In the genomic region with DNA sequence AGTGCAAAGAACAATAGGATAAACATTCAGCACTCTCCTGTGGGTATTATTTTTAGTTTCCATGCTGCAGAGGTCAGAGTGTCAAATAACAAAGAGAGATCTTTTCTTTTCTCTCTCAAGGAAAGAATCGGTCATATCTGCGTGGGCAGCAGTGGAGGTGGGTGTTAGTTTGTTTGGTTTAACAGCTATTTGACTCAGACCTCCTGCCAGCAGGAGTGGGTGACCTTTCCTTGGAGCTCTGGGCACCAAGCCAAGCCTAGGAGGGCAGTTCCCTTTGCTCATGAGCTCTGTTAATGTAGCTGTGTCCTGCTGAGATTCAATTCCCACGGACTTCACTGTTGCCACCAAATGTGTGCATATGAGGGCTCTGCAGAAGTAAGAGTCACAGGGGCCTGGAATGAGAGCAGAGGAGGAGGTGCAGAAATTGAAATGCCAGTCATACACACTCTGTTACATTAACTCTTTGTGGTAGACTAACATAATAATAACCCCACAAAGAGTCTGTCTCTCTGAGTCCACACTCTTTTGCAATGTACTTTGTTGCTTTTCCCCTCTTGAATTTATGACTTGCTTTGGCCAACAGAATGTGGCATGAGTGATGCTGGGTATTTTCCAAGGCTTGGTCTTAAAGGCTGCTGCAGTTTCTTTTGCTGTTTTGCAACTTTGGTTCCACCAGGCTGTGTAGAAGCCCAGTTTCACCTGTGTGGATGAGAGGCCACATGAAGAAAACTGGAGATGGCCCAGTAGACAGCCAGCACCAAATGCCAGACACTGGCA, we compare ENCODE assay signal across 9 cellular contexts.
DNase-seq lines count a peak whose midpoint lies in the region; ATAC-seq and TF ChIP-seq lines count a peak whose summit lies in the region.
"Had no signal": no experiment of that assay in that cellular context is flagged by ENCODE, and none has a peak within 500 bp of the region (broad histone marks: within the 10 kb centered on the region; RNA-seq: fewer than 3 reads in every experiment).

No MANE protein-coding gene starts in this region.

- in situ Hi-C loops in GM13976 (cut with MboI; ENCODE audit: low sequenced_read_pairs, unreplicated experiment), result loop anchor here (10.0 to 25.0 kb wide), 2 partner anchors 216 to 849 kb away; no protein-coding TSS in a partner anchor

- intact Hi-C loops in sciatic nerve (cut with DNase I), result no loop called here

- POLR2A ChIA-PET in RWPE1 (lab: Yijun Ruan, JAX; ENCODE audit: low non-redundant PET), result no interaction called here

- peak; percentile 41 for ATAC-seq in sciatic nerve
- ATAC-seq in HG03354 (IDR thresholded peaks at IDR 0.05; ENCODE audit: poor library complexity, severe bottlenecking, unreplicated experiment), result no peak

- CTCF ChIA-PET in RWPE1 (lab: Yijun Ruan, JAX), result no interaction called here

- no peak overlapping the region for H3K27ac ChIP-seq in RWPE1
- H3K27ac ChIP-seq: 22Rv1 had no signal

- H3K4me3 ChIP-seq in epithelial cell of esophagus (ENCODE audit: low read length), result no peak overlapping the region

- TF ChIP-seq CTCF in RWPE1 (conservative IDR thresholded peaks at IDR 0.05; ENCODE audit: low read depth) (no peak), epithelial cell of esophagus (IDR thresholded peaks at IDR 0.05; ENCODE audit: insufficient read depth, low read depth, low read length, missing control alignments) (no peak), GM13976 (IDR thresholded peaks at IDR 0.05; ENCODE audit: borderline replicate concordance, control extremely low read depth, extremely low read depth, insufficient read depth, missing control alignments) (no peak)

- peak; percentile 62 for DNase-seq in DMS53 (lab: John Stamatoyannopoulos, UW)
- DNase-seq in DMS53 treated with DMSO at 0.1 percent for 48 hours (lab: John Stamatoyannopoulos, UW; ENCODE audit: unreplicated experiment), result no peak
- DNase-seq in RWPE1 (ENCODE audit: low spot score), result peak; percentile 20
- peak; percentile 53 for DNase-seq in epithelial cell of esophagus (ENCODE audit: low read depth)
- DNase-seq in sciatic nerve (ENCODE audit: low spot score), result peak; percentile 77
- no peak for DNase-seq in globus pallidus (ENCODE audit: low spot score)
- no peak for DNase-seq in GM13976 (ENCODE audit: low spot score)

Comparison
In these comparisons a context has a peak if more than half of its experiments do, and no peak if none do; other contexts are left out.
1. DNase-seq: peak in DMS53 (single experiment), RWPE1 (single experiment), epithelial cell of esophagus (single experiment) and sciatic nerve (single experiment); none in DMS53 treated with DMSO at 0.1 percent for 48 hours (single experiment), globus pallidus (single experiment) and GM13976 (single experiment).